ENCODE assay signal across 9 cellular contexts in the genomic region with DNA sequence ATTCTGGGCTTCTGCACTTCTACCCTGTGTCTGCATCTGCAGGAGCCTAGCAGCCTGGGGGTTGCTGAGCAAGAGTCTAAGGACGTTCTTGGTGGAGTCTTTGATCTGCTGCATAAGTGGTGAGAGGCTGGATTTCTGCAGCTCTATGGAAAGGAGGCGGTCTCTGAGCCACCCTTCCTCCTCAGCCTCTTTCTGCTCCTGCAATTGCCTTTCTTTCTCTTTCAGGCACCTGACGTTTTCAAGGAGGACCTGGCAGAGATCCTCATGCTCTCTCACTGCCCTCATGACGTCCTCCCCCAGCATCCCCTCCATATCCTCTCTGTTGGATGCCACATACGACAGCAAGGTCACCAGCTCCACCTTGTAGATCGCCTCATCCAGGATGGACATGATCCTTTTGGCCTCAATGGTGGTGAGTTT. TPM values are rescaled to one million over a fixed set of nuclear protein-coding genes. Genes with fewer than 3 reads are reported as not detected.
DNase-seq lines count a peak whose midpoint lies in the region; ATAC-seq lines count a peak whose summit lies in the region.
"Had no signal": no experiment of that assay in that cellular context is flagged by ENCODE, and none has a peak within 500 bp of the region (broad histone marks: within the 10 kb centered on the region; RNA-seq: fewer than 3 reads in every experiment).

No MANE protein-coding gene starts in this region.

- peak overlapping the region; percentile 74 for H3K4me2 ChIP-seq in Karpas-422 (ENCODE audit: low read depth, low read length, poor library complexity, severe bottlenecking)
- H3K4me2 ChIP-seq in GM23248 (ENCODE audit: unreplicated experiment): no peak overlapping the region

- H3K9me3 ChIP-seq in Karpas-422 (ENCODE audit: low read length): no peaks in the 10 kb centered on the region
- H3K9me3 ChIP-seq in thymus (ENCODE audit: control insufficient read depth): no peaks in the 10 kb centered on the region
- no peaks in the 10 kb centered on the region for H3K9me3 ChIP-seq in GM23248 (ENCODE audit: low read depth)

- ATAC-seq in left ventricle myocardium superior (peak; percentile 15), Right ventricle myocardium inferior (no peak)
- ATAC-seq in activated naive CD8-positive, alpha-beta T cell treated with anti-CD3 and anti-CD28 coated beads, Interleukin-2, amount 50 U/mL, for 24 hours: no peak
- ATAC-seq in activated CD4-positive, CD25-positive, alpha-beta regulatory T cell treated with anti-CD3 and anti-CD28 coated beads, Interleukin-2, amount 50 U/mL, for 24 hours: no peak

- in situ Hi-C loops in GM23248 (cut with MboI): no loop called here

- H3K4me1 ChIP-seq in Karpas-422 (ENCODE audit: low read length): peaks cover 32% of the 10 kb centered on the region
- H3K4me1 ChIP-seq in thymus (ENCODE audit: control insufficient read depth, insufficient read depth, low read length): peaks cover 25% of the 10 kb centered on the region
- peaks cover 6% of the 10 kb centered on the region; the same call in 1 of the 2 replicates for H3K4me1 ChIP-seq in GM23248 (ENCODE audit: insufficient read depth)

- no peaks in the 10 kb centered on the region for H3K9me3 Mint-ChIP-seq in activated naive CD8-positive, alpha-beta T cell treated with anti-CD3 and anti-CD28 coated beads, Interleukin-2, amount 50 U/mL, for 24 hours

- intact Hi-C loops in left ventricle myocardium superior (cut with micrococcal nuclease) (no loop called here), Right ventricle myocardium inferior (cut with DNase I) (no loop called here), posterior cingulate gyrus (cut with DNase I) (no loop called here)

- H3K9me2 ChIP-seq in Karpas-422 (replicated peaks; ENCODE audit: insufficient read depth, low read length) (no peaks in the 10 kb centered on the region), GM23248 (ENCODE audit: insufficient read depth) (no peaks in the 10 kb centered on the region)

- peak overlapping the region; percentile 98 for H3K27ac ChIP-seq in Karpas-422 (ENCODE audit: low read length)
- H3K27ac ChIP-seq in thymus (ENCODE audit: low read depth): peak overlapping the region; percentile 6
- no peak overlapping the region for H3K27ac ChIP-seq in GM23248

- DNase-seq in left ventricle myocardium superior (peak; percentile 11), Right ventricle myocardium inferior (ENCODE audit: missing footprints) (no peak), Karpas-422 (peak; percentile 65), GM23248 (no peak), posterior cingulate gyrus (no peak)
- no peak for DNase-seq in activated naive CD8-positive, alpha-beta T cell treated with anti-CD3 and anti-CD28 coated beads, Interleukin-2, amount 50 U/mL, for 24 hours

- peak overlapping the region; percentile 44 for H3K4me3 Mint-ChIP-seq in activated naive CD8-positive, alpha-beta T cell treated with anti-CD3 and anti-CD28 coated beads, Interleukin-2, amount 50 U/mL, for 24 hours

- H4K20me1 ChIP-seq in Karpas-422 (ENCODE audit: insufficient read depth, low read depth, low read length) (no peaks in the 10 kb centered on the region), GM23248 (ENCODE audit: insufficient read depth) (no peaks in the 10 kb centered on the region)

- H3K9ac ChIP-seq in Karpas-422 (ENCODE audit: low read length) (peak overlapping the region; percentile 74), GM23248 (no peak overlapping the region)

- H3K27ac Mint-ChIP-seq in activated naive CD8-positive, alpha-beta T cell treated with anti-CD3 and anti-CD28 coated beads, Interleukin-2, amount 50 U/mL, for 24 hours: peak overlapping the region; percentile 89

- H3F3A ChIP-seq in GM23248 (ENCODE audit: insufficient read depth): no peaks in the 10 kb centered on the region

- 24% methylated on average over 6 of the region's 6 CpGs for WGBS in thymus
- WGBS in GM23248 (ENCODE audit: low coverage in 1 of 2, low lambda C conversion rate in 2 of 2, missing lambda C conversion rate in 2 of 2), 2 experiments: 75 to 84% methylated on average over 6 of the region's 6 CpGs

- peaks cover 61% of the 10 kb centered on the region for H3K4me1 Mint-ChIP-seq in activated naive CD8-positive, alpha-beta T cell treated with anti-CD3 and anti-CD28 coated beads, Interleukin-2, amount 50 U/mL, for 24 hours

- H3K4me3 ChIP-seq in Karpas-422 (ENCODE audit: low read length): peak overlapping the region; percentile 45; the same call in 1 of the 2 replicates
- H3K4me3 ChIP-seq in thymus (ENCODE audit: low read length): no peak overlapping the region
- H3K4me3 ChIP-seq in GM23248: no peak overlapping the region

- no peaks in the 10 kb centered on the region for H3K27me3 Mint-ChIP-seq in activated naive CD8-positive, alpha-beta T cell treated with anti-CD3 and anti-CD28 coated beads, Interleukin-2, amount 50 U/mL, for 24 hours

- no peaks in the 10 kb centered on the region for H3K27me3 ChIP-seq in Karpas-422 (ENCODE audit: low read length)
- H3K27me3 ChIP-seq in thymus (ENCODE audit: control insufficient read depth, insufficient read depth): no peaks in the 10 kb centered on the region
- H3K27me3 ChIP-seq in GM23248 (replicated peaks; ENCODE audit: insufficient read depth): no peaks in the 10 kb centered on the region

- H3K36me3 Mint-ChIP-seq in activated naive CD8-positive, alpha-beta T cell treated with anti-CD3 and anti-CD28 coated beads, Interleukin-2, amount 50 U/mL, for 24 hours (ENCODE audit: low read depth): peaks cover 5% of the 10 kb centered on the region

- H2AFZ ChIP-seq in Karpas-422 (ENCODE audit: low read length): 0 out of 2 replicates have a peak overlapping the region, but pooled peaks have one; percentile 31
- no peak overlapping the region for H2AFZ ChIP-seq in GM23248

- no peaks in the 10 kb centered on the region for H3K36me3 ChIP-seq in Karpas-422 (ENCODE audit: insufficient read depth, low read length)
- no peaks in the 10 kb centered on the region for H3K36me3 ChIP-seq in thymus (ENCODE audit: control insufficient read depth, insufficient read depth)
- no peaks in the 10 kb centered on the region for H3K36me3 ChIP-seq in GM23248 (ENCODE audit: low read depth)

- no peaks in the 10 kb centered on the region for H3K79me2 ChIP-seq in Karpas-422 (ENCODE audit: low read length)
- H3K79me2 ChIP-seq in GM23248 (ENCODE audit: insufficient read depth): no peaks in the 10 kb centered on the region

RNA-seq across cellular contexts. Expression of gene TPCN1, which starts 13.6 kb away (rescaled TPM):
- 145 TPM for total RNA-seq in left ventricle myocardium superior
- total RNA-seq in Right ventricle myocardium inferior: 120 TPM
- total RNA-seq in Karpas-422 (2014; rRNA removed; shearing (Covaris generic); ENCODE audit: low replicate concordance): 43.9 and 46.4 TPM in 2 replicates
- 16.7 TPM for polyA plus RNA-seq in thymus
- total RNA-seq in GM23248 (2014; rRNA removed; shearing (Covaris generic)): 9.0 and 11.6 TPM in 2 replicates
- 15.9 and 17.6 TPM in 2 replicates for polyA plus RNA-seq in GM23248 (2016; fragmentation: Nextera tagmentation; extraction: Ambion mirVana)

RNA-seq across cellular contexts. Expression of gene RITA1, which starts 22.1 kb away (rescaled TPM):
- total RNA-seq in left ventricle myocardium superior (19.5 TPM), Right ventricle myocardium inferior (18.1 TPM)
- total RNA-seq in Karpas-422 (2014; rRNA removed; shearing (Covaris generic); ENCODE audit: low replicate concordance): 34.3 and 47.3 TPM in 2 replicates
- polyA plus RNA-seq in thymus (8.5 TPM), GM23248 (2016; fragmentation: Nextera tagmentation; extraction: Ambion mirVana) (12.5 and 15.6 TPM in 2 replicates)
- total RNA-seq in GM23248 (2014; rRNA removed; shearing (Covaris generic)): 16.2 and 19.2 TPM in 2 replicates

RNA-seq across cellular contexts. Expression of gene DDX54, which starts 22.4 kb away (rescaled TPM):
- total RNA-seq in left ventricle myocardium superior: 33.8 TPM
- total RNA-seq in Right ventricle myocardium inferior: 38.5 TPM
- 28.2 and 81.5 TPM in 2 replicates for total RNA-seq in Karpas-422 (2014; rRNA removed; shearing (Covaris generic); ENCODE audit: low replicate concordance)
- 49.8 TPM for polyA plus RNA-seq in thymus
- total RNA-seq in GM23248 (2014; rRNA removed; shearing (Covaris generic)): 34.9 and 44.5 TPM in 2 replicates
- polyA plus RNA-seq in GM23248 (2016; fragmentation: Nextera tagmentation; extraction: Ambion mirVana): 27.7 and 28.1 TPM in 2 replicates

RNA-seq across cellular contexts. Expression of gene CFAP73, which starts 58.1 kb away (rescaled TPM):
- total RNA-seq in left ventricle myocardium superior (not detected), Right ventricle myocardium inferior (not detected)
- total RNA-seq in Karpas-422 (2014; rRNA removed; shearing (Covaris generic); ENCODE audit: low replicate concordance): not detected in 2 replicates
- polyA plus RNA-seq in thymus (0.73 TPM), GM23248 (2016; fragmentation: Nextera tagmentation; extraction: Ambion mirVana) (not detected in 2 replicates)
- total RNA-seq in GM23248 (2014; rRNA removed; shearing (Covaris generic)): not detected in 2 replicates
- total RNA-seq: mononuclear cell had no signal

Comparison
In these comparisons a context has a peak if more than half of its experiments do, and no peak if none do; other contexts are left out.
1. DNase-seq: peak in left ventricle myocardium superior (single experiment) and Karpas-422 (single experiment); none in Right ventricle myocardium inferior (single experiment), activated naive CD8-positive, alpha-beta T cell treated with anti-CD3 and anti-CD28 coated beads, Interleukin-2, amount 50 U/mL, for 24 hours (single experiment), GM23248 (single experiment) and posterior cingulate gyrus (0 of 10).